Comparison of ENCODE assay signal across 9 cellular contexts in genomic region chr6:6811151-6812002, GRCh38.
DNase-seq lines count a peak whose midpoint lies in the region; ATAC-seq and TF ChIP-seq lines count a peak whose summit lies in the region.
"Had no signal": no experiment of that assay in that cellular context is flagged by ENCODE, and none has a peak within 500 bp of the region (broad histone marks: within the 10 kb centered on the region; RNA-seq: fewer than 3 reads in every experiment).

No MANE protein-coding gene starts in this region.

- H3K14ac ChIP-seq in trophoblast cell (ENCODE audit: low read length), result no peak overlapping the region

- DNase-seq in EH (ENCODE audit: low read depth) (peak; percentile 40), activated B cell treated with CpG ODN at 0.5 μM for 24 hours (no peak), foreskin keratinocyte (peak; percentile 99 to 100), trophoblast cell (peak in 1 of 2 donors; percentile 43), GM19238 (ENCODE audit: insufficient read length, low spot score) (no peak), cerebellar nuclear complex (lab: John Stamatoyannopoulos, UW) (no peak), HAP-1 (ENCODE audit: low spot score in 2 of 2) (no peak)

- peak overlapping the region; percentile 98 for H3K27ac ChIP-seq in foreskin keratinocyte
- no peak overlapping the region for H3K27ac ChIP-seq in trophoblast cell (ENCODE audit: low read depth, low read length)
- H3K27ac ChIP-seq: VCaP had no signal

- H3K27me3 Mint-ChIP-seq in IgD-negative memory B cell, result peaks cover 15% of the 10 kb centered on the region
- no peaks in the 10 kb centered on the region for H3K27me3 Mint-ChIP-seq in activated B cell treated with CpG ODN at 0.5 μM for 24 hours

- ATAC-seq in activated B cell treated with CpG ODN at 0.5 μM for 24 hours (ENCODE audit: low read depth) (peak; percentile 43), foreskin keratinocyte (peak; percentile 95)

- H3K4ac ChIP-seq in trophoblast cell (ENCODE audit: low read depth, low read length), result no peak overlapping the region

- H3K4me3 ChIP-seq in trophoblast cell (ENCODE audit: low read depth, low read length) (no peak overlapping the region), HAP-1 (no peak overlapping the region)

- H3K4me1 Mint-ChIP-seq in IgD-negative memory B cell, result peaks cover 19 to 28% (median 27%) of the 10 kb centered on the region in 3 donors
- peaks cover 38% of the 10 kb centered on the region for H3K4me1 Mint-ChIP-seq in activated B cell treated with CpG ODN at 0.5 μM for 24 hours

- peak overlapping the region; percentile 2 for H2AFZ ChIP-seq in trophoblast cell (ENCODE audit: insufficient read depth, low read length, poor library complexity)

- H3K9me3 Mint-ChIP-seq in IgD-negative memory B cell (no peaks in the 10 kb centered on the region), activated B cell treated with CpG ODN at 0.5 μM for 24 hours (no peaks in the 10 kb centered on the region)

- peaks cover 24% of the 10 kb centered on the region for H3K4me1 ChIP-seq in foreskin keratinocyte
- H3K4me1 ChIP-seq in trophoblast cell (ENCODE audit: control insufficient read depth in 1 of 2, insufficient read depth in 2 of 2, low read length in 2 of 2), result peaks cover 3 to 4% of the 10 kb centered on the region in 2 experiments
- no peaks in the 10 kb centered on the region for H3K4me1 ChIP-seq in HAP-1

- H4K8ac ChIP-seq in trophoblast cell (ENCODE audit: low read depth, low read length), result peak overlapping the region; percentile 5

- H3K36me3 Mint-ChIP-seq in IgD-negative memory B cell, result peaks cover 2% of the 10 kb centered on the region
- H3K36me3 Mint-ChIP-seq in activated B cell treated with CpG ODN at 0.5 μM for 24 hours (ENCODE audit: low read depth), result no peaks in the 10 kb centered on the region

- H3K27me3 ChIP-seq in foreskin keratinocyte (no peaks in the 10 kb centered on the region), trophoblast cell (ENCODE audit: insufficient read depth, low read length) (no peaks in the 10 kb centered on the region), HAP-1 (ENCODE audit: low read depth) (peaks cover 11% of the 10 kb centered on the region; the same call in 1 of the 2 replicates)

- H3K27ac Mint-ChIP-seq in IgD-negative memory B cell (peak overlapping the region in 2 of 3 donors; percentile 90 to 94), activated B cell treated with CpG ODN at 0.5 μM for 24 hours (peak overlapping the region; percentile 84)

- POLR2A ChIA-PET in activated B cell treated with CpG ODN at 0.5 μM for 24 hours (lab: Charles Lee), result interaction anchor here (0.7 to 1.4 kb wide), 3 partner anchors 12 to 230 kb away, joined by 3 to 5 read pairs (median 3); no protein-coding TSS in a partner anchor

- CTCF ChIA-PET in activated B cell treated with CpG ODN at 0.5 μM for 24 hours (lab: Charles Lee), result no interaction called here

- peak overlapping the region; percentile 4 for H4K91ac ChIP-seq in trophoblast cell (ENCODE audit: low read depth, low read length)

- H2BK120ac ChIP-seq in trophoblast cell (ENCODE audit: insufficient read depth, low read length, poor library complexity), result peak overlapping the region; percentile 14

- TF ChIP-seq CTCF in activated B cell treated with CpG ODN at 0.5 μM for 24 hours (IDR thresholded peaks at IDR 0.05) (no peak), foreskin keratinocyte (conservative IDR thresholded peaks at IDR 0.05) (peak; percentile 45)

- H3K36me3 ChIP-seq in trophoblast cell (ENCODE audit: control insufficient read depth in 1 of 2, insufficient read depth in 2 of 2, low read length in 2 of 2) (no peaks in the 10 kb centered on the region), HAP-1 (replicated peaks) (no peaks in the 10 kb centered on the region)

- H4K12ac ChIP-seq in trophoblast cell (ENCODE audit: low read depth, low read length), result peak overlapping the region; percentile 23

- no peak overlapping the region for H2AK5ac ChIP-seq in trophoblast cell (ENCODE audit: low read length)

- intact Hi-C loops in activated B cell treated with CpG ODN at 0.5 μM for 24 hours (cut with micrococcal nuclease), result loop anchor here (1.0 kb wide), 1 partner anchor 8 kb away; no protein-coding TSS in a partner anchor

- in situ Hi-C loops in HAP-1 (cut with MboI; ENCODE audit: low sequenced_read_pairs), result no loop called here

- peak overlapping the region; percentile 49 for H3K4me2 ChIP-seq in trophoblast cell (ENCODE audit: low read length)

- H3K79me2 ChIP-seq in trophoblast cell (ENCODE audit: control insufficient read depth, insufficient read depth, low read length, poor library complexity), result no peaks in the 10 kb centered on the region

- H3K4me3 Mint-ChIP-seq in IgD-negative memory B cell, result peak overlapping the region; percentile 84 to 94 (median 90)
- H3K4me3 Mint-ChIP-seq in activated B cell treated with CpG ODN at 0.5 μM for 24 hours, result peak overlapping the region; percentile 88

- peak overlapping the region; percentile 46 for H2BK12ac ChIP-seq in trophoblast cell (ENCODE audit: low read length)

- H3K23ac ChIP-seq in trophoblast cell (ENCODE audit: low read length), result no peak overlapping the region

- no peak overlapping the region for H3K18ac ChIP-seq in trophoblast cell (ENCODE audit: low read length)

- no peak overlapping the region for H2BK5ac ChIP-seq in trophoblast cell (ENCODE audit: low read depth, low read length, poor library complexity)

- peaks cover 2% of the 10 kb centered on the region for H3K9me3 ChIP-seq in trophoblast cell (ENCODE audit: insufficient read depth, low read depth, low read length)
- H3K9me3 ChIP-seq in HAP-1, result no peaks in the 10 kb centered on the region

- no peak overlapping the region for H3K9ac ChIP-seq in trophoblast cell (ENCODE audit: low read length)

- H3K79me1 ChIP-seq in trophoblast cell (ENCODE audit: low read length), result no peaks in the 10 kb centered on the region

- WGBS in trophoblast cell (ENCODE audit: extremely low coverage, insufficient coverage, insufficient read length), result no CpG with 5 or more reads among the region's 16 CpGs

Comparison
In these comparisons a context has a peak if more than half of its experiments do, and no peak if none do; other contexts are left out.
1. DNase-seq: peak in EH (single experiment) and foreskin keratinocyte (2 of 2); none in activated B cell treated with CpG ODN at 0.5 μM for 24 hours (single experiment), GM19238 (single experiment), cerebellar nuclear complex (0 of 2) and HAP-1 (0 of 2).